In the genomic region with DNA sequence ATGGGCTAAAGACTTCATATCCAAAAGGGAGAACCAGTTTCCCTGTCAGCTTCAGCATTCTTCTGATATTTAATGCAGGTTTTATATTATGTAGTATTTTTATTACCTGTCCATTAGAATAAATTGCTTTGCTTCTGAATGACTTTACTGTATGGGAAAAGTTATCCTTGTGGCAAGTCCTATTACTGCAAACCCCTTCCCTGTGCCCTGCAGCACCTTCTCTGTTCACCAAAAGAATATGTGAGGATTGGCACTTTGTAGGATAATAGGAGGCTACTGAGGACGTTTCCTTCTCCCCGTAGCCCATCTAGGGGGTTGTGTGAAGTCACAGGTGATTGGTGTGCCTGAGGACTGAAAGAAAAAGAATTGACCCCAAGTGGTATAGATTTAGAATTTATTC, we compare ENCODE assay signal across 26 cellular contexts.
"Had no signal": no experiment of that assay in that cellular context is flagged by ENCODE, and none has a peak within 500 bp of the region (broad histone marks: within the 10 kb centered on the region; RNA-seq: fewer than 3 reads in every experiment).

No MANE protein-coding gene starts in this region.

- H3K9ac ChIP-seq: neural progenitor cell, parathyroid adenoma had no signal

- DNase-seq: dorsolateral prefrontal cortex; effector CD4-positive, alpha-beta T cell; erythroblast; esophagus squamous epithelium; foreskin melanocyte; glutamatergic neuron; heart right ventricle; hippocampal formation; midbrain; naive thymus-derived CD4-positive, alpha-beta T cell; right lobe of liver; small intestine; stimulated activated CD4-positive, alpha-beta T cell treated with anti-CD3 and anti-CD28 coated beads, Interleukin-1b, Interleukin-23, amount 100 ng/mL, for 48 hours; stimulated activated CD4-positive, alpha-beta T cell treated with anti-CD3 and anti-CD28 coated beads, Interleukin-4, amount 100 ng/mL, for 1 hour; stimulated activated CD8-positive, alpha-beta memory T cell treated with anti-CD3 and anti-CD28 coated beads, Interleukin-4, amount 100 ng/mL, for 48 hours; stimulated activated naive CD4-positive, alpha-beta T cell treated with Interleukin-2 at 50 U/mL for 16 hours; stomach; thyroid gland; trophoblast cell had no signal

- H3K4me1 ChIP-seq: esophagus squamous epithelium, parathyroid adenoma, right lobe of liver, thyroid gland had no signal

- H3K36me3 Mint-ChIP-seq: neural progenitor cell had no signal

- H3K27ac ChIP-seq: esophagus squamous epithelium, heart right ventricle, neural progenitor cell, parathyroid adenoma, right lobe of liver, stomach, thyroid gland had no signal

- H3K27me3 ChIP-seq: dorsolateral prefrontal cortex, esophagus squamous epithelium, heart right ventricle, neural progenitor cell, right lobe of liver, stomach, thyroid gland had no signal

- H3K4me3 Mint-ChIP-seq: memory B cell; naive thymus-derived CD4-positive, alpha-beta T cell; nephron; neural progenitor cell had no signal

- H3K36me3 ChIP-seq: neural progenitor cell had no signal

- H3K27me3 Mint-ChIP-seq: memory B cell; naive thymus-derived CD4-positive, alpha-beta T cell; progenitor cell of endocrine pancreas had no signal

- H3K4me3 ChIP-seq: esophagus squamous epithelium, heart right ventricle, lung, neural progenitor cell, right lobe of liver, stomach, thyroid gland had no signal

- ATAC-seq: heart right ventricle; left lobe of liver; naive thymus-derived CD4-positive, alpha-beta T cell; right lobe of liver had no signal

- H3K27ac Mint-ChIP-seq: memory B cell, nephron, neural progenitor cell, progenitor cell of endocrine pancreas had no signal

- H3K9me3 Mint-ChIP-seq: memory B cell, nephron, neural progenitor cell had no signal

- H3K9me3 ChIP-seq: esophagus squamous epithelium, heart right ventricle, right lobe of liver, stomach, thyroid gland had no signal

- H3K79me2 ChIP-seq: parathyroid adenoma had no signal

- H3K4me2 ChIP-seq: neural progenitor cell had no signal

- H2AFZ ChIP-seq: neural progenitor cell, parathyroid adenoma had no signal
